ENCODE assay signal across 23 cellular contexts in genomic region chr18:74514860-74515495, GRCh38. TPM values are rescaled to one million over a fixed set of nuclear protein-coding genes. Genes with fewer than 3 reads are reported as not detected.
DNase-seq lines count a peak whose midpoint lies in the region; ATAC-seq, FAIRE-seq and TF ChIP-seq lines count a peak whose summit lies in the region.
"Had no signal": no experiment of that assay in that cellular context is flagged by ENCODE, and none has a peak within 500 bp of the region (broad histone marks: within the 10 kb centered on the region; RNA-seq: fewer than 3 reads in every experiment).

No MANE protein-coding gene starts in this region.

- in situ Hi-C loops in GM12878 (cut with MboI) = no loop called here

- H3K27me3 ChIP-seq in GM12878 (replicated peaks in 1 of 2; ENCODE audit: control insufficient read depth in 2 of 2, insufficient read depth in 2 of 2, low read length in 1 of 2) = no peaks in the 10 kb centered on the region
- no peaks in the 10 kb centered on the region for H3K27me3 ChIP-seq in endodermal cell (ENCODE audit: control insufficient read depth, insufficient read depth, low read length, poor library complexity, severe bottlenecking)
- H3K27me3 ChIP-seq: Peyer's patch had no signal

- TF ChIP-seq CTCF in GM12878 (IDR thresholded peaks at IDR 0.05 in 2 of 3, conservative IDR thresholded peaks at IDR 0.05 in 1 of 3; ENCODE audit: control insufficient read depth in 2 of 3, extremely low read depth in 1 of 3, insufficient read depth in 1 of 3, low read depth in 3 of 3, low read length in 3 of 3) = no peak
- TF ChIP-seq CTCF in endodermal cell (conservative IDR thresholded peaks at IDR 0.05) = no peak
- TF ChIP-seq CTCF in foreskin fibroblast (IDR thresholded peaks at IDR 0.05; ENCODE audit: low read depth, low read length) = no peak

- H3K4me3 ChIP-seq in GM12878 = no peak overlapping the region
- no peak overlapping the region for H3K4me3 ChIP-seq in endodermal cell (ENCODE audit: low read length)
- H3K4me3 ChIP-seq in foreskin fibroblast (ENCODE audit: low read depth in 1 of 2, low read length in 2 of 2) = no peak overlapping the region
- H3K4me3 ChIP-seq: Peyer's patch had no signal

- H2AFZ ChIP-seq in GM12878 (ENCODE audit: control insufficient read depth, low read depth, low read length) = no peak overlapping the region

- H3K9me3 ChIP-seq in GM12878 (replicated peaks; ENCODE audit: control insufficient read depth, insufficient read depth, low read length) (no peaks in the 10 kb centered on the region), endodermal cell (ENCODE audit: control insufficient read depth, low read length) (no peaks in the 10 kb centered on the region)
- H3K9me3 ChIP-seq: Peyer's patch had no signal

- TF ChIP-seq EP300 in GM12878 (IDR thresholded peaks at IDR 0.05; ENCODE audit: borderline replicate concordance in 1 of 2, control insufficient read depth in 1 of 2, low read depth in 2 of 2, low read length in 2 of 2) = no peak

- RAD21 ChIA-PET in GM12878 (lab: Charles Lee; ENCODE audit: unreplicated experiment) = no interaction called here

- 95% methylated on average over 15 of the region's 18 CpGs for WGBS in GM12878 (ENCODE audit: insufficient coverage, insufficient replicate concordance, low lambda C conversion rate, missing lambda C conversion rate)
- WGBS in endodermal cell (ENCODE audit: insufficient coverage in 1 of 2, insufficient read length in 1 of 2), 2 experiments = 94% methylated on average over 9 to 18 of the region's 18 CpGs

- H3K79me2 ChIP-seq in GM12878 (ENCODE audit: control insufficient read depth, insufficient read depth, low read length) = no peaks in the 10 kb centered on the region

- no peak for ATAC-seq in GM12878
- ATAC-seq in stimulated activated effector memory CD8-positive, alpha-beta T cell treated with anti-CD3 and anti-CD28 coated beads, Interleukin-12 subunit alpha, Interleukin-12 subunit beta, amount 100 ng/mL, for 72 hours = no peak
- ATAC-seq in activated T-helper 17 cell treated with anti-CD3 and anti-CD28 coated beads, Interleukin-2, amount 50 U/mL, for 72 hours (replicated peaks) = no peak
- ATAC-seq: activated naive CD4-positive, alpha-beta T cell treated with anti-CD3 and anti-CD28 coated beads, Interleukin-2, amount 50 U/mL, for 72 hours; CD8-positive, alpha-beta T cell had no signal

- POLR2A ChIA-PET in GM12878 (lab: Charles Lee) = no interaction called here

- H3K27me3 Mint-ChIP-seq in endodermal cell (ENCODE audit: insufficient read depth) = no peaks in the 10 kb centered on the region
- no peaks in the 10 kb centered on the region for H3K27me3 Mint-ChIP-seq in activated T-helper 17 cell treated with anti-CD3 and anti-CD28 coated beads, Interleukin-2, amount 50 U/mL, for 72 hours
- H3K27me3 Mint-ChIP-seq: type B pancreatic cell had no signal

- H3K4me1 ChIP-seq in GM12878 (ENCODE audit: control insufficient read depth, insufficient read depth, low read length) = no peaks in the 10 kb centered on the region
- peaks cover 3% of the 10 kb centered on the region for H3K4me1 ChIP-seq in endodermal cell (ENCODE audit: control insufficient read depth, insufficient read depth, low read length)

- peak; percentile 50; the same call in 1 of the 2 replicates for TF ChIP-seq POLR2A in GM12878 (IDR thresholded peaks at IDR 0.05; ENCODE audit: low read depth, low read length)

- no peak overlapping the region for H3K4me3 Mint-ChIP-seq in endodermal cell
- no peak overlapping the region for H3K4me3 Mint-ChIP-seq in stimulated activated effector memory CD8-positive, alpha-beta T cell treated with anti-CD3 and anti-CD28 coated beads, Interleukin-12 subunit alpha, Interleukin-12 subunit beta, amount 100 ng/mL, for 72 hours
- H3K4me3 Mint-ChIP-seq in activated T-helper 17 cell treated with anti-CD3 and anti-CD28 coated beads, Interleukin-2, amount 50 U/mL, for 72 hours = no peak overlapping the region
- H3K4me3 Mint-ChIP-seq: CD8-positive, alpha-beta T cell; mesothelial cell of epicardium; nephron; type B pancreatic cell had no signal

- CTCF ChIA-PET in GM12878 (lab: Yijun Ruan, JAX) = no interaction called here

- H4K20me1 ChIP-seq in GM12878 (ENCODE audit: control insufficient read depth, insufficient read depth) = no peaks in the 10 kb centered on the region; the same call in 1 of the 2 replicates

- H3K9ac ChIP-seq in GM12878 (ENCODE audit: control insufficient read depth, insufficient read depth, low read length) (no peak overlapping the region), endodermal cell (ENCODE audit: extremely low read depth, low read length, poor library complexity, severe bottlenecking) (no peak overlapping the region)

- H3K27ac Mint-ChIP-seq in endodermal cell = peak overlapping the region; percentile 60
- H3K27ac Mint-ChIP-seq in stimulated activated effector memory CD8-positive, alpha-beta T cell treated with anti-CD3 and anti-CD28 coated beads, Interleukin-12 subunit alpha, Interleukin-12 subunit beta, amount 100 ng/mL, for 72 hours = peak overlapping the region; percentile 52
- H3K27ac Mint-ChIP-seq in activated T-helper 17 cell treated with anti-CD3 and anti-CD28 coated beads, Interleukin-2, amount 50 U/mL, for 72 hours = no peak overlapping the region
- H3K27ac Mint-ChIP-seq: CD8-positive, alpha-beta T cell; mesothelial cell of epicardium; nephron; type B pancreatic cell had no signal

- no peak for FAIRE-seq in GM12878 (lab: Jason Lieb, UNC)
- FAIRE-seq: colon had no signal

- intact Hi-C loops in GM12878 (cut with micrococcal nuclease; ENCODE audit: unreplicated experiment) = no loop called here

- H3K4me2 ChIP-seq in GM12878 (ENCODE audit: control insufficient read depth, insufficient read depth) = no peak overlapping the region

- TF ChIP-seq RAD21 in GM12878 (IDR thresholded peaks at IDR 0.05; ENCODE audit: insufficient read depth, low read depth, low read length) = no peak

- peaks cover 1% of the 10 kb centered on the region for H3K9me3 Mint-ChIP-seq in endodermal cell
- no peaks in the 10 kb centered on the region for H3K9me3 Mint-ChIP-seq in stimulated activated effector memory CD8-positive, alpha-beta T cell treated with anti-CD3 and anti-CD28 coated beads, Interleukin-12 subunit alpha, Interleukin-12 subunit beta, amount 100 ng/mL, for 72 hours
- no peaks in the 10 kb centered on the region for H3K9me3 Mint-ChIP-seq in activated T-helper 17 cell treated with anti-CD3 and anti-CD28 coated beads, Interleukin-2, amount 50 U/mL, for 72 hours
- H3K9me3 Mint-ChIP-seq: activated naive CD4-positive, alpha-beta T cell treated with anti-CD3 and anti-CD28 coated beads, Interleukin-2, amount 50 U/mL, for 72 hours; CD8-positive, alpha-beta T cell; mesothelial cell of epicardium; nephron; type B pancreatic cell had no signal

- H3K4me1 Mint-ChIP-seq in endodermal cell = peaks cover 3% of the 10 kb centered on the region
- peaks cover 20% of the 10 kb centered on the region for H3K4me1 Mint-ChIP-seq in stimulated activated effector memory CD8-positive, alpha-beta T cell treated with anti-CD3 and anti-CD28 coated beads, Interleukin-12 subunit alpha, Interleukin-12 subunit beta, amount 100 ng/mL, for 72 hours
- H3K4me1 Mint-ChIP-seq in activated T-helper 17 cell treated with anti-CD3 and anti-CD28 coated beads, Interleukin-2, amount 50 U/mL, for 72 hours = peaks cover 4% of the 10 kb centered on the region
- H3K4me1 Mint-ChIP-seq: nephron had no signal

- H3K27ac ChIP-seq in GM12878 (ENCODE audit: control insufficient read depth, insufficient read depth) (no peak overlapping the region), endodermal cell (ENCODE audit: low read depth, low read length) (no peak overlapping the region)
- H3K27ac ChIP-seq: VCaP had no signal

- H3K36me3 Mint-ChIP-seq in endodermal cell (ENCODE audit: low read depth) = peaks cover 88% of the 10 kb centered on the region
- peaks cover 69% of the 10 kb centered on the region for H3K36me3 Mint-ChIP-seq in stimulated activated effector memory CD8-positive, alpha-beta T cell treated with anti-CD3 and anti-CD28 coated beads, Interleukin-12 subunit alpha, Interleukin-12 subunit beta, amount 100 ng/mL, for 72 hours
- peaks cover 96% of the 10 kb centered on the region for H3K36me3 Mint-ChIP-seq in activated T-helper 17 cell treated with anti-CD3 and anti-CD28 coated beads, Interleukin-2, amount 50 U/mL, for 72 hours (ENCODE audit: low read depth)

- SMC1A ChIA-PET in GM12878 (lab: Charles Lee; ENCODE audit: uncharacterized antibody, unreplicated experiment) = no interaction called here

- H3K36me3 ChIP-seq in GM12878 (ENCODE audit: control insufficient read depth in 2 of 2, insufficient read depth in 2 of 2, low read length in 1 of 2) = peaks cover 45 to 53% of the 10 kb centered on the region in 2 experiments
- peaks cover 95% of the 10 kb centered on the region for H3K36me3 ChIP-seq in endodermal cell (ENCODE audit: control insufficient read depth, insufficient read depth, low read length)

- DNase-seq in GM12878 (ENCODE audit: low read depth, low spot score) (no peak), endodermal cell (no peak), foreskin fibroblast (no peak)
- no peak for DNase-seq in stimulated activated effector memory CD8-positive, alpha-beta T cell treated with anti-CD3 and anti-CD28 coated beads, Interleukin-12 subunit alpha, Interleukin-12 subunit beta, amount 100 ng/mL, for 72 hours (ENCODE audit: low spot score in 2 of 2)
- DNase-seq: activated CD4-positive, alpha-beta T cell treated with anti-CD3 and anti-CD28 coated beads, Interleukin-2, amount 50 U/mL, for 4 hours; GDM1; NCI-H510A treated with DMSO at 0.1 percent for 48 hours; NK-92 treated with Interleukin-12 subunit alpha and Interleukin-12 subunit beta, amount 100 ng/mL, for 24 hours; posterior cingulate gyrus; stimulated activated CD4-positive, alpha-beta T cell treated with anti-CD3 and anti-CD28 coated beads, Interleukin-1b, Interleukin-23, amount 100 ng/mL, for 48 hours; stimulated activated naive CD4-positive, alpha-beta T cell treated with Interleukin-2 at 50 U/mL for 16 hours; T-helper 2 cell had no signal

- no TSS peak for BruUV-seq in GM12878 (replicated peaks; lab: Mats Ljungman, UMichigan)

RNA-seq across cellular contexts. Expression of gene CNDP2, which starts 18.8 kb away (rescaled TPM):
- 144 and 166 TPM in 2 replicates for total RNA-seq in GM12878 (2013; cell fraction: nucleolus; rRNA removed)
- total RNA-seq in GM12878 (2014; rRNA removed) (104 and 109 TPM in 2 replicates), GM12878 (2014; rRNA removed; fragmentation: Illumina TruSeq; extraction: Trizol) (70.8 and 75.5 TPM in 2 replicates), GM12878 (2021) (174 and 181 TPM in 2 replicates), endodermal cell (100 to 1,000 TPM; 385 to 416 TPM)
- polyA plus RNA-seq in GM12878 (2011; ENCODE audit: low read depth) = 125 TPM
- polyA plus RNA-seq in GM12878 (2011; rRNA removed) (177 and 181 TPM in 2 replicates), GM12878 (2014; fragmentation: Illumina TruSeq; extraction: Trizol) (196 and 205 TPM in 2 replicates), GM12878 (2014; fragmentation: Nextera tagmentation; extraction: Ambion mirVana) (100 to 1,000 TPM in 1 of 2 experiments, 10 to 100 TPM in 1; 63.5 to 101 TPM), GM12878 (2014; rRNA removed) (128 and 136 TPM in 2 replicates), GM12878 (2016; fragmentation: Nextera tagmentation; extraction: Ambion mirVana) (100 to 1,000 TPM; 196 to 213 TPM)
- 185 and 186 TPM in 2 replicates for polyA plus RNA-seq in GM12878 (2011; cell fraction: cytosol; rRNA removed)
- 124 and 184 TPM in 2 replicates for polyA plus RNA-seq in GM12878 (2011; cell fraction: nucleus; rRNA removed)
- 134 and 144 TPM in 2 replicates for polyA plus RNA-seq in GM12878 (2012)
- polyA minus RNA-seq in GM12878 (2011; rRNA and poly(A)+ RNA removed) = 167 and 190 TPM in 2 replicates
- 64.7 and 79.8 TPM in 2 replicates for polyA minus RNA-seq in GM12878 (2011; cell fraction: cytosol; rRNA and poly(A)+ RNA removed)
- polyA minus RNA-seq in GM12878 (2011; cell fraction: nucleus; rRNA and poly(A)+ RNA removed) = 66.1 and 137 TPM in 2 replicates
- 105 TPM for polyA plus RNA-seq in endodermal cell (2013, experiment 1 of 2)
- 105 TPM for polyA plus RNA-seq in endodermal cell (2013, experiment 2 of 2)
- 100 to 1,000 TPM; 141 to 217 TPM for total RNA-seq in activated T-helper 17 cell treated with anti-CD3 and anti-CD28 coated beads, Interleukin-2, amount 50 U/mL, for 72 hours

RNA-seq across cellular contexts. Expression of gene CNDP1, which starts 19.3 kb away (rescaled TPM):
- 0.39 TPM in 1 of 2 replicates, not detected in the other for total RNA-seq in GM12878 (2013; cell fraction: nucleolus; rRNA removed)
- not detected in 2 replicates for total RNA-seq in GM12878 (2014; rRNA removed)
- total RNA-seq in GM12878 (2014; rRNA removed; fragmentation: Illumina TruSeq; extraction: Trizol) = not detected in 2 replicates
- total RNA-seq in GM12878 (2021) = not detected in 2 replicates
- not detected for polyA plus RNA-seq in GM12878 (2011; ENCODE audit: low read depth)
- polyA plus RNA-seq in GM12878 (2011; rRNA removed) = not detected in 2 replicates
- 0.09 TPM in 1 of 2 replicates, not detected in the other for polyA plus RNA-seq in GM12878 (2011; cell fraction: cytosol; rRNA removed)
- 0.28 and 0.42 TPM in 2 replicates for polyA plus RNA-seq in GM12878 (2011; cell fraction: nucleus; rRNA removed)
- polyA plus RNA-seq in GM12878 (2012) = 0.03 and 0.11 TPM in 2 replicates
- polyA plus RNA-seq in GM12878 (2014; fragmentation: Illumina TruSeq; extraction: Trizol) = 0.04 TPM in 1 of 2 replicates, not detected in the other
- not detected for polyA plus RNA-seq in GM12878 (2014; fragmentation: Nextera tagmentation; extraction: Ambion mirVana)
- polyA plus RNA-seq in GM12878 (2014; rRNA removed) = not detected in 2 replicates
- under 1 TPM in 1 of 2 experiments, not detected in 1; 0.05 TPM for polyA plus RNA-seq in GM12878 (2016; fragmentation: Nextera tagmentation; extraction: Ambion mirVana)
- not detected in 2 replicates for polyA minus RNA-seq in GM12878 (2011; rRNA and poly(A)+ RNA removed)
- not detected in 2 replicates for polyA minus RNA-seq in GM12878 (2011; cell fraction: cytosol; rRNA and poly(A)+ RNA removed)
- not detected in 2 replicates for polyA minus RNA-seq in GM12878 (2011; cell fraction: nucleus; rRNA and poly(A)+ RNA removed)
- total RNA-seq in endodermal cell = under 1 TPM in 1 of 2 donors, not detected in 1; 0.51 TPM
- 0.07 TPM for polyA plus RNA-seq in endodermal cell (2013, experiment 1 of 2)
- not detected for polyA plus RNA-seq in endodermal cell (2013, experiment 2 of 2)
- total RNA-seq in activated T-helper 17 cell treated with anti-CD3 and anti-CD28 coated beads, Interleukin-2, amount 50 U/mL, for 72 hours = under 1 TPM in 1 of 2 donors, not detected in 1; 0.26 TPM
- total RNA-seq: fibroblast of lung, MCF 10A had no signal
- polyA plus RNA-seq: fibroblast of lung had no signal

RNA-seq across cellular contexts. Expression of gene DIPK1C, which starts 57.9 kb away (rescaled TPM):
- total RNA-seq in GM12878 (2013; cell fraction: nucleolus; rRNA removed) = not detected in 2 replicates
- total RNA-seq in GM12878 (2014; rRNA removed) = not detected in 2 replicates
- not detected in 2 replicates for total RNA-seq in GM12878 (2014; rRNA removed; fragmentation: Illumina TruSeq; extraction: Trizol)
- not detected in 2 replicates for total RNA-seq in GM12878 (2021)
- not detected for polyA plus RNA-seq in GM12878 (2011; ENCODE audit: low read depth)
- not detected in 2 replicates for polyA plus RNA-seq in GM12878 (2011; rRNA removed)
- not detected in 2 replicates for polyA plus RNA-seq in GM12878 (2011; cell fraction: cytosol; rRNA removed)
- not detected in 2 replicates for polyA plus RNA-seq in GM12878 (2011; cell fraction: nucleus; rRNA removed)
- not detected in 2 replicates for polyA plus RNA-seq in GM12878 (2012)
- not detected in 2 replicates for polyA plus RNA-seq in GM12878 (2014; fragmentation: Illumina TruSeq; extraction: Trizol)
- not detected for polyA plus RNA-seq in GM12878 (2014; fragmentation: Nextera tagmentation; extraction: Ambion mirVana)
- polyA plus RNA-seq in GM12878 (2014; rRNA removed) = not detected in 2 replicates
- not detected for polyA plus RNA-seq in GM12878 (2016; fragmentation: Nextera tagmentation; extraction: Ambion mirVana)
- not detected in 2 replicates for polyA minus RNA-seq in GM12878 (2011; rRNA and poly(A)+ RNA removed)
- not detected in 2 replicates for polyA minus RNA-seq in GM12878 (2011; cell fraction: cytosol; rRNA and poly(A)+ RNA removed)
- not detected in 2 replicates for polyA minus RNA-seq in GM12878 (2011; cell fraction: nucleus; rRNA and poly(A)+ RNA removed)
- under 1 TPM in 1 of 2 donors, not detected in 1; 0.13 TPM for total RNA-seq in endodermal cell
- 0.71 TPM for polyA plus RNA-seq in endodermal cell (2013, experiment 1 of 2)
- polyA plus RNA-seq in endodermal cell (2013, experiment 2 of 2) = 0.99 TPM
- total RNA-seq in activated T-helper 17 cell treated with anti-CD3 and anti-CD28 coated beads, Interleukin-2, amount 50 U/mL, for 72 hours = not detected
- total RNA-seq: activated naive CD4-positive, alpha-beta T cell treated with anti-CD3 and anti-CD28 coated beads, Interleukin-2, amount 50 U/mL, for 72 hours; CD8-positive, alpha-beta T cell; fibroblast of lung; MCF 10A; mesothelial cell of epicardium had no signal
- polyA plus RNA-seq: fibroblast of lung had no signal
